Comparison of ENCODE assay signal across 1 cellular context in the genomic region with DNA sequence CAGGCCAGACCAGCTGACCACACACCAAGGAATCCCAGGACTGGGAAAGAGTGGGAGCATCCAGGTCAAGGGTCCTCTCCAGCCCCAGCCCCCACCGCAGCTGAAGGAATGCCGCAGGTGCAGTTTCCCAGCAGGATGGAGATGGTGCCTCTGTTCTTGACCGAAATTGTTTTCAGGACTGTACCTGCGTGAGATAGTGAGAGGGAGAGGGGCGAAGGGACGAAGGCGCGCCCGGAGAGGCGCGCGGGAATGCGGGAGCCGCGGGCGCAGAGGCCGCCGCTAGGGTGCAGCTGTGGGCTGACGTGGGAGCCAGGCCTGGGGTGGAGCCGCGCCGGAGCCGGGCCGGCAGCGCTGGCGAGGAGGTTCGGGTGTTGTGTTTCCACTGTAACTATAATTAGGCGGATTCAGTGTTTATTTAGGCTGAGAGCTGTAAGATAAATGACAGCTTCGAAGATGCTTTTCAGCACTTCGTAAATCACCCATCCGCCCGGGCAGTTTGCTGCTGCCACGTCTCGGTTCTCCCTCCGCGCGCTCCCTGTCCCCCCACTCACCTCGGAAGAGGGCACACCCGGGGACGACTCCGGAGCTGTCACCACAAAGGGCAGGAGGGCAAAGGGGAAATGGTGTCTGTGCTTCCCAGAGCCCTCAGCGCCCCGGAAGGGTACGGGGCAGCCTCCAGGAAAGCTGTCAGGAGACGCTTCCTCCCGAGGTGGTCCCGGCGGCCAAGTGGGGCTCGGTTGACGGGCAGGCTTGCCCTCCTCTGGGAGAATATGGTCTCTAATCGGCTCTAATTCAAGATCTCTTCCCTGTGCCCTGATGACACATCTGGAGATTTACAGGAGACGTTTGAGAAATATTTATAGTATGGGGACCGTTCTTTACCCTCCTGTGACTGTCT.
TF ChIP-seq lines count a peak whose summit lies in the region.

No MANE protein-coding gene starts in this region.

TF ChIP-seq in HEK293, 187 proteins besides CTCF, POLR2A, EP300 and RAD21 (continued from another document and continues in another):
- TF ChIP-seq, protein P1, sequence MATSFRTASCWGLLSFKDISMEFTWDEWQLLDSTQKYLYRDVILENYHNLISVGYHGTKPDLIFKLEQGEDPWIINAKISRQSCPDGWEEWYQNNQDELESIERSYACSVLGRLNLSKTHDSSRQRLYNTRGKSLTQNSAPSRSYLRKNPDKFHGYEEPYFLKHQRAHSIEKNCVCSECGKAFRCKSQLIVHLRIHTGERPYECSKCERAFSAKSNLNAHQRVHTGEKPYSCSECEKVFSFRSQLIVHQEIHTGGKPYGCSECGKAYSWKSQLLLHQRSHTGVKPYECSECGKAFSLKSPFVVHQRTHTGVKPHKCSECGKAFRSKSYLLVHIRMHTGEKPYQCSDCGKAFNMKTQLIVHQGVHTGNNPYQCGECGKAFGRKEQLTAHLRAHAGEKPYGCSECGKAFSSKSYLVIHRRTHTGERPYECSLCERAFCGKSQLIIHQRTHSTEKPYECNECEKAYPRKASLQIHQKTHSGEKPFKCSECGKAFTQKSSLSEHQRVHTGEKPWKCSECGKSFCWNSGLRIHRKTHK (tag by site-specific recombination; IDR thresholded peaks at IDR 0.05) = no peak
- TF ChIP-seq ZNF426 (tag by site-specific recombination; IDR thresholded peaks at IDR 0.05) (no peak), MZF1 (tag by site-specific recombination; IDR thresholded peaks at IDR 0.05; ENCODE audit: borderline replicate concordance) (no peak; the same call in 1 of the 2 replicates), ZNF626 (tag by site-specific recombination; IDR thresholded peaks at IDR 0.05) (no peak; the same call in 1 of the 2 replicates), ZNF354C (tag by site-specific recombination; IDR thresholded peaks at IDR 0.05; ENCODE audit: borderline replicate concordance, low read depth) (no peak), ZNF274 (IDR thresholded peaks at IDR 0.05; ENCODE audit: low read length) (no peak), ZNF274 (tag by site-specific recombination; IDR thresholded peaks at IDR 0.05; ENCODE audit: borderline replicate concordance) (no peak), ZNF701 (tag by site-specific recombination; IDR thresholded peaks at IDR 0.05) (no peak), ZNF311 (tag by site-specific recombination; IDR thresholded peaks at IDR 0.05; ENCODE audit: borderline replicate concordance) (no peak), ZNF792 (tag by site-specific recombination; IDR thresholded peaks at IDR 0.05) (peak; percentile 72), ZNF514 (tag by site-specific recombination; IDR thresholded peaks at IDR 0.05) (no peak), ZNF19 (tag by site-specific recombination; IDR thresholded peaks at IDR 0.05; ENCODE audit: low read depth) (no peak), GLIS1 (tag by site-specific recombination; IDR thresholded peaks at IDR 0.05) (peak; percentile 89), ZNF555 (tag by site-specific recombination; conservative IDR thresholded peaks at IDR 0.05) (no peak), ZNF654 (tag by site-specific recombination; IDR thresholded peaks at IDR 0.05; ENCODE audit: low read depth) (peak; percentile 38), ZNF548 (tag by site-specific recombination; IDR thresholded peaks at IDR 0.05) (peak; percentile 13; the same call in 1 of the 2 replicates), ZNF48 (tag by site-specific recombination; IDR thresholded peaks at IDR 0.05) (no peak), ZNF24 (tag by site-specific recombination; IDR thresholded peaks at IDR 0.05) (peak; percentile 97), ZNF776 (tag by site-specific recombination; IDR thresholded peaks at IDR 0.05; ENCODE audit: borderline replicate concordance) (no peak), ZNF157 (tag by site-specific recombination; IDR thresholded peaks at IDR 0.05) (no peak), HOXC10 (CRISPR knock-in tag; IDR thresholded peaks at IDR 0.05) (0 out of 2 replicates have a peak, but pooled peaks have one; percentile 39), ZNF350 (tag by site-specific recombination; IDR thresholded peaks at IDR 0.05) (no peak), TRIM28 (IDR thresholded peaks at IDR 0.05; ENCODE audit: borderline replicate concordance, low read length) (0 out of 2 replicates have a peak, but pooled peaks have one; percentile 23), ZXDB (tag by site-specific recombination; IDR thresholded peaks at IDR 0.05) (peak; percentile 98), ZNF596 (tag by site-specific recombination; IDR thresholded peaks at IDR 0.05) (peak; percentile 85), ZNF404 (tag by site-specific recombination; IDR thresholded peaks at IDR 0.05) (no peak), ZNF416 (tag by site-specific recombination; IDR thresholded peaks at IDR 0.05) (no peak), ZEB2 (tag by site-specific recombination; IDR thresholded peaks at IDR 0.05) (peak; percentile 99), ZNF830 (tag by site-specific recombination; IDR thresholded peaks at IDR 0.05; ENCODE audit: low read depth) (no peak), ZNF677 (tag by site-specific recombination; IDR thresholded peaks at IDR 0.05) (0 out of 2 replicates have a peak, but pooled peaks have one; percentile 11), ZFP69B (tag by site-specific recombination; IDR thresholded peaks at IDR 0.05) (peak; percentile 86), ZNF10 (tag by site-specific recombination; IDR thresholded peaks at IDR 0.05) (peak; percentile 72), ZNF2 (tag by site-specific recombination; IDR thresholded peaks at IDR 0.05) (peak; percentile 97; the same call in 1 of the 2 replicates), ZNF248 (tag by site-specific recombination; IDR thresholded peaks at IDR 0.05) (no peak), ZBTB48 (tag by site-specific recombination; IDR thresholded peaks at IDR 0.05) (peak; percentile 33; the same call in 1 of the 2 replicates)
- TF ChIP-seq, protein P2, sequence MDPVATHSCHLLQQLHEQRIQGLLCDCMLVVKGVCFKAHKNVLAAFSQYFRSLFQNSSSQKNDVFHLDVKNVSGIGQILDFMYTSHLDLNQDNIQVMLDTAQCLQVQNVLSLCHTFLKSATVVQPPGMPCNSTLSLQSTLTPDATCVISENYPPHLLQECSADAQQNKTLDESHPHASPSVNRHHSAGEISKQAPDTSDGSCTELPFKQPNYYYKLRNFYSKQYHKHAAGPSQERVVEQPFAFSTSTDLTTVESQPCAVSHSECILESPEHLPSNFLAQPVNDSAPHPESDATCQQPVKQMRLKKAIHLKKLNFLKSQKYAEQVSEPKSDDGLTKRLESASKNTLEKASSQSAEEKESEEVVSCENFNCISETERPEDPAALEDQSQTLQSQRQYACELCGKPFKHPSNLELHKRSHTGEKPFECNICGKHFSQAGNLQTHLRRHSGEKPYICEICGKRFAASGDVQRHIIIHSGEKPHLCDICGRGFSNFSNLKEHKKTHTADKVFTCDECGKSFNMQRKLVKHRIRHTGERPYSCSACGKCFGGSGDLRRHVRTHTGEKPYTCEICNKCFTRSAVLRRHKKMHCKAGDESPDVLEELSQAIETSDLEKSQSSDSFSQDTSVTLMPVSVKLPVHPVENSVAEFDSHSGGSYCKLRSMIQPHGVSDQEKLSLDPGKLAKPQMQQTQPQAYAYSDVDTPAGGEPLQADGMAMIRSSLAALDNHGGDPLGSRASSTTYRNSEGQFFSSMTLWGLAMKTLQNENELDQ (tag by site-specific recombination; IDR thresholded peaks at IDR 0.05; ENCODE audit: low read depth) = no peak
- TF ChIP-seq, protein P3, sequence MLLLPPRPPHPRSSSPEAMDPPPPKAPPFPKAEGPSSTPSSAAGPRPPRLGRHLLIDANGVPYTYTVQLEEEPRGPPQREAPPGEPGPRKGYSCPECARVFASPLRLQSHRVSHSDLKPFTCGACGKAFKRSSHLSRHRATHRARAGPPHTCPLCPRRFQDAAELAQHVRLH (tag by site-specific recombination; IDR thresholded peaks at IDR 0.05) = peak; percentile 93
- TF ChIP-seq, protein P4, sequence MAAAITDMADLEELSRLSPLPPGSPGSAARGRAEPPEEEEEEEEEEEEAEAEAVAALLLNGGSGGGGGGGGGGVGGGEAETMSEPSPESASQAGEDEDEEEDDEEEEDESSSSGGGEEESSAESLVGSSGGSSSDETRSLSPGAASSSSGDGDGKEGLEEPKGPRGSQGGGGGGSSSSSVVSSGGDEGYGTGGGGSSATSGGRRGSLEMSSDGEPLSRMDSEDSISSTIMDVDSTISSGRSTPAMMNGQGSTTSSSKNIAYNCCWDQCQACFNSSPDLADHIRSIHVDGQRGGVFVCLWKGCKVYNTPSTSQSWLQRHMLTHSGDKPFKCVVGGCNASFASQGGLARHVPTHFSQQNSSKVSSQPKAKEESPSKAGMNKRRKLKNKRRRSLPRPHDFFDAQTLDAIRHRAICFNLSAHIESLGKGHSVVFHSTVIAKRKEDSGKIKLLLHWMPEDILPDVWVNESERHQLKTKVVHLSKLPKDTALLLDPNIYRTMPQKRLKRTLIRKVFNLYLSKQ (tag by site-specific recombination; IDR thresholded peaks at IDR 0.05; ENCODE audit: borderline replicate concordance) = no peak
- TF ChIP-seq, protein P5, sequence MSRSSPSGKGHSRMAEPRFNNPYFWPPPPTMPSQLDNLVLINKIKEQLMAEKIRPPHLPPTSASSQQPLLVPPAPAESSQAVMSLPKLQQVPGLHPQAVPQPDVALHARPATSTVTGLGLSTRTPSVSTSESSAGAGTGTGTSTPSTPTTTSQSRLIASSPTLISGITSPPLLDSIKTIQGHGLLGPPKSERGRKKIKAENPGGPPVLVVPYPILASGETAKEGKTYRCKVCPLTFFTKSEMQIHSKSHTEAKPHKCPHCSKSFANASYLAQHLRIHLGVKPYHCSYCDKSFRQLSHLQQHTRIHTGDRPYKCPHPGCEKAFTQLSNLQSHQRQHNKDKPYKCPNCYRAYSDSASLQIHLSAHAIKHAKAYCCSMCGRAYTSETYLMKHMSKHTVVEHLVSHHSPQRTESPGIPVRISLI (tag by site-specific recombination; IDR thresholded peaks at IDR 0.05) = no peak
- TF ChIP-seq, protein P6, sequence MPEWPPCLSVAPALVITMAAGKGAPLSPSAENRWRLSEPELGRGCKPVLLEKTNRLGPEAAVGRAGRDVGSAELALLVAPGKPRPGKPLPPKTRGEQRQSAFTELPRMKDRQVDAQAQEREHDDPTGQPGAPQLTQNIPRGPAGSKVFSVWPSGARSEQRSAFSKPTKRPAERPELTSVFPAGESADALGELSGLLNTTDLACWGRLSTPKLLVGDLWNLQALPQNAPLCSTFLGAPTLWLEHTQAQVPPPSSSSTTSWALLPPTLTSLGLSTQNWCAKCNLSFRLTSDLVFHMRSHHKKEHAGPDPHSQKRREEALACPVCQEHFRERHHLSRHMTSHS (tag by site-specific recombination; IDR thresholded peaks at IDR 0.05) = peak; percentile 94
- TF ChIP-seq, protein P7, sequence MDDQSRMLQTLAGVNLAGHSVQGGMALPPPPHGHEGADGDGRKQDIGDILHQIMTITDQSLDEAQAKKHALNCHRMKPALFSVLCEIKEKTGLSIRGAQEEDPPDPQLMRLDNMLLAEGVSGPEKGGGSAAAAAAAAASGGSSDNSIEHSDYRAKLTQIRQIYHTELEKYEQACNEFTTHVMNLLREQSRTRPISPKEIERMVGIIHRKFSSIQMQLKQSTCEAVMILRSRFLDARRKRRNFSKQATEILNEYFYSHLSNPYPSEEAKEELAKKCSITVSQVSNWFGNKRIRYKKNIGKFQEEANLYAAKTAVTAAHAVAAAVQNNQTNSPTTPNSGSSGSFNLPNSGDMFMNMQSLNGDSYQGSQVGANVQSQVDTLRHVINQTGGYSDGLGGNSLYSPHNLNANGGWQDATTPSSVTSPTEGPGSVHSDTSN (CRISPR knock-in tag; IDR thresholded peaks at IDR 0.05) = 0 out of 2 replicates have a peak, but pooled peaks have one; percentile 64
- TF ChIP-seq, protein P8, sequence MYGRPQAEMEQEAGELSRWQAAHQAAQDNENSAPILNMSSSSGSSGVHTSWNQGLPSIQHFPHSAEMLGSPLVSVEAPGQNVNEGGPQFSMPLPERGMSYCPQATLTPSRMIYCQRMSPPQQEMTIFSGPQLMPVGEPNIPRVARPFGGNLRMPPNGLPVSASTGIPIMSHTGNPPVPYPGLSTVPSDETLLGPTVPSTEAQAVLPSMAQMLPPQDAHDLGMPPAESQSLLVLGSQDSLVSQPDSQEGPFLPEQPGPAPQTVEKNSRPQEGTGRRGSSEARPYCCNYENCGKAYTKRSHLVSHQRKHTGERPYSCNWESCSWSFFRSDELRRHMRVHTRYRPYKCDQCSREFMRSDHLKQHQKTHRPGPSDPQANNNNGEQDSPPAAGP (tag by site-specific recombination; IDR thresholded peaks at IDR 0.05) = peak; percentile 100
- TF ChIP-seq, protein P9, sequence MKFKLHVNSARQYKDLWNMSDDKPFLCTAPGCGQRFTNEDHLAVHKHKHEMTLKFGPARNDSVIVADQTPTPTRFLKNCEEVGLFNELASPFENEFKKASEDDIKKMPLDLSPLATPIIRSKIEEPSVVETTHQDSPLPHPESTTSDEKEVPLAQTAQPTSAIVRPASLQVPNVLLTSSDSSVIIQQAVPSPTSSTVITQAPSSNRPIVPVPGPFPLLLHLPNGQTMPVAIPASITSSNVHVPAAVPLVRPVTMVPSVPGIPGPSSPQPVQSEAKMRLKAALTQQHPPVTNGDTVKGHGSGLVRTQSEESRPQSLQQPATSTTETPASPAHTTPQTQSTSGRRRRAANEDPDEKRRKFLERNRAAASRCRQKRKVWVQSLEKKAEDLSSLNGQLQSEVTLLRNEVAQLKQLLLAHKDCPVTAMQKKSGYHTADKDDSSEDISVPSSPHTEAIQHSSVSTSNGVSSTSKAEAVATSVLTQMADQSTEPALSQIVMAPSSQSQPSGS (tag by site-specific recombination; IDR thresholded peaks at IDR 0.05; ENCODE audit: low read depth) = no peak
- TF ChIP-seq, protein P10, sequence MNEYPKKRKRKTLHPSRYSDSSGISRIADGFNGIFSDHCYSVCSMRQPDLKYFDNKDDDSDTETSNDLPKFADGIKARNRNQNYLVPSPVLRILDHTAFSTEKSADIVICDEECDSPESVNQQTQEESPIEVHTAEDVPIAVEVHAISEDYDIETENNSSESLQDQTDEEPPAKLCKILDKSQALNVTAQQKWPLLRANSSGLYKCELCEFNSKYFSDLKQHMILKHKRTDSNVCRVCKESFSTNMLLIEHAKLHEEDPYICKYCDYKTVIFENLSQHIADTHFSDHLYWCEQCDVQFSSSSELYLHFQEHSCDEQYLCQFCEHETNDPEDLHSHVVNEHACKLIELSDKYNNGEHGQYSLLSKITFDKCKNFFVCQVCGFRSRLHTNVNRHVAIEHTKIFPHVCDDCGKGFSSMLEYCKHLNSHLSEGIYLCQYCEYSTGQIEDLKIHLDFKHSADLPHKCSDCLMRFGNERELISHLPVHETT (tag by site-specific recombination; IDR thresholded peaks at IDR 0.05) = peak; percentile 97
